In the genomic region with DNA sequence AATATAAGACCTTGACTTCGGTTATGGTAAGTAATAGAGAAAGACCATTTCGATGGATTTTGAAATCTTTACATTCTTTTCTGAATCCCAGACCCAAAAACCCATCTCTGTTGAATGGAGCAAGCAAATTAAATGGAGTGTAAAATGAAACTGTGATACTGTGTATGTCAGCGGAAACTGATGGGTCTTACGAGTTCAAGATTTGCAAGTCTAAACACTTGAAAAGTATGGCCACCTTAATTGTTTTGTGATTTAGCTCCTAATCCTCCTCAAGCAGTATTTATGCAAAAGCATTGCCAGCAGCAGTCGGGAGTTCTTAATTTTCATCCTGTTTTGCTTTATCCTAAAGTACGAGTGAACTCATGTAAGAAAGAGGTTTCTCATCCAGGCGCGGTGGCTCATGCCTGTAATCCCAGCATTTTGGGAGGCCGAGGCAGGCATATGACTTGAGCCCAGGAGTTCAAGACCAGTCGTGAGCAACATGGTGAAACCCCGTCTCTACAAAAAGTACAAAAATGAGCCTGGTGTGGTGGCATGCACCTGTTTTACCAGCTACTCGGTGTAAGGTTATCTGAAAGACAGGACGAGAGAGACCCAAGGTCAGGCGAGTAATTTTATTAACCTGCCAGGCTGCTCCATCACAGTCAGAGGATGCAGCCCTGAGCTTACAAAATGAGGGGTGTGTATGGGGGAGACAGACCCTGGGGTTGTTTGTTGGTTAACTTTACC, we compare ENCODE assay signal across 26 cellular contexts. TPM values are rescaled to one million over a fixed set of nuclear protein-coding genes. Genes with fewer than 3 reads are reported as not detected.
DNase-seq lines count a peak whose midpoint lies in the region; ATAC-seq and TF ChIP-seq lines count a peak whose summit lies in the region.
"Had no signal": no experiment of that assay in that cellular context is flagged by ENCODE, and none has a peak within 500 bp of the region (broad histone marks: within the 10 kb centered on the region; RNA-seq: fewer than 3 reads in every experiment).

No MANE protein-coding gene starts in this region.

- H3K9ac ChIP-seq in DND-41 (ENCODE audit: low read depth, low read length) (no peak overlapping the region), Loucy (ENCODE audit: low read depth, low read length, poor library complexity, severe bottlenecking) (no peak overlapping the region), neuronal stem cell (ENCODE audit: low read depth, low read length, poor library complexity) (no peak overlapping the region)

- no peak overlapping the region for H4K91ac ChIP-seq in neuronal stem cell (ENCODE audit: low read depth, low read length, poor library complexity)

- CTCF ChIA-PET in HEK293T (lab: Yijun Ruan, JAX) = interaction anchor here (0.7 kb wide), 1 partner anchor 38 kb away, joined by 3 read pairs; no protein-coding TSS in a partner anchor

- no peak overlapping the region for H3K18ac ChIP-seq in neuronal stem cell (ENCODE audit: low read length)

- no peak for DNase-seq in DND-41
- DNase-seq in neuronal stem cell (ENCODE audit: low spot score) = no peak
- no peak for DNase-seq in stomach
- DNase-seq in activated naive CD8-positive, alpha-beta T cell treated with anti-CD3 and anti-CD28 coated beads, Interleukin-2, amount 50 U/mL, for 24 hours = no peak
- DNase-seq in NCI-H2196 (lab: John Stamatoyannopoulos, UW; ENCODE audit: unreplicated experiment) = no peak
- no peak for DNase-seq in HEK293T (ENCODE audit: extremely low spot score)
- DNase-seq: activated CD4-positive, alpha-beta T cell treated with anti-CD3 and anti-CD28 coated beads, Interleukin-2, amount 50 U/mL, for 4 hours; activated CD8-positive, alpha-beta memory T cell treated with anti-CD3 and anti-CD28 coated beads, Interleukin-2, amount 50 U/mL, for 4 hours; aorta; Calu3; caudate nucleus; dermis blood vessel endothelial cell; EL; NCI-H1048; NCI-H1930; NCI-H2227 treated with DMSO at 0.1 percent for 48 hours; NCI-H748 treated with DMSO at 0.1 percent for 48 hours; psoas muscle; upper lobe of left lung had no signal

- H3K27ac ChIP-seq in DND-41 (ENCODE audit: low read length) (no peak overlapping the region), neuronal stem cell (replicated peaks; ENCODE audit: low read length) (no peak overlapping the region), stomach (no peak overlapping the region)
- H3K27ac ChIP-seq: C4-2B, neutrophil, psoas muscle, upper lobe of left lung had no signal

- no peak overlapping the region for H3K4ac ChIP-seq in neuronal stem cell (ENCODE audit: low read length)

- no peak overlapping the region for H4K8ac ChIP-seq in neuronal stem cell (ENCODE audit: low read depth, low read length)

- intact Hi-C loops in stomach (cut with DNase I; ENCODE audit: low total_unique reads) = no loop called here

- H2BK5ac ChIP-seq in neuronal stem cell (ENCODE audit: low read length) = no peak overlapping the region

- no peaks in the 10 kb centered on the region for H3K36me3 ChIP-seq in DND-41 (ENCODE audit: insufficient read depth, low read length)
- H3K36me3 ChIP-seq in Loucy (ENCODE audit: insufficient read depth, low read length) = no peaks in the 10 kb centered on the region
- H3K36me3 ChIP-seq in neuronal stem cell (replicated peaks in 1 of 2; ENCODE audit: control insufficient read depth in 2 of 2, insufficient read depth in 2 of 2, low read length in 2 of 2) = no peaks in the 10 kb centered on the region
- H3K36me3 ChIP-seq in stomach = no peaks in the 10 kb centered on the region
- H3K36me3 ChIP-seq: neutrophil, upper lobe of left lung had no signal

- TF ChIP-seq POLR2A in stomach (IDR thresholded peaks at IDR 0.05) = no peak

- no peak overlapping the region for H2BK12ac ChIP-seq in neuronal stem cell (ENCODE audit: low read length)

- POLR2A ChIA-PET in HEK293T (lab: Yijun Ruan, JAX) = interaction anchor here (1.1 to 1.5 kb wide), 2 partner anchors 9 to 20 kb away, joined by 3 to 6 read pairs; partner anchors contain the start of gene UPF2

- H2AK5ac ChIP-seq in neuronal stem cell (ENCODE audit: low read depth, low read length) = no peak overlapping the region

- H3K4me1 Mint-ChIP-seq in brain = peaks cover 9% of the 10 kb centered on the region
- H3K4me1 Mint-ChIP-seq in activated naive CD8-positive, alpha-beta T cell treated with anti-CD3 and anti-CD28 coated beads, Interleukin-2, amount 50 U/mL, for 24 hours = no peaks in the 10 kb centered on the region
- H3K4me1 Mint-ChIP-seq: activated naive CD4-positive, alpha-beta T cell treated with anti-CD3 and anti-CD28 coated beads, Interleukin-2, amount 50 U/mL, for 24 hours had no signal

- no peaks in the 10 kb centered on the region for H3K9me2 ChIP-seq in Loucy (replicated peaks; ENCODE audit: low read depth, low read length)

- no peaks in the 10 kb centered on the region for H3K9me3 ChIP-seq in DND-41 (ENCODE audit: insufficient read depth, low read length, severe bottlenecking)
- no peaks in the 10 kb centered on the region for H3K9me3 ChIP-seq in Loucy (ENCODE audit: insufficient read depth, low read depth, low read length)
- no peaks in the 10 kb centered on the region for H3K9me3 ChIP-seq in neuronal stem cell (replicated peaks in 1 of 2; ENCODE audit: control insufficient read depth in 2 of 2, insufficient read depth in 1 of 2, low read depth in 1 of 2, low read length in 2 of 2)
- no peaks in the 10 kb centered on the region for H3K9me3 ChIP-seq in stomach
- H3K9me3 ChIP-seq: neutrophil, psoas muscle, upper lobe of left lung had no signal

- no peak for TF ChIP-seq EP300 in stomach (IDR thresholded peaks at IDR 0.05)

- no peaks in the 10 kb centered on the region for H3K9me3 Mint-ChIP-seq in brain
- no peaks in the 10 kb centered on the region for H3K9me3 Mint-ChIP-seq in activated naive CD8-positive, alpha-beta T cell treated with anti-CD3 and anti-CD28 coated beads, Interleukin-2, amount 50 U/mL, for 24 hours
- H3K9me3 Mint-ChIP-seq: activated naive CD4-positive, alpha-beta T cell treated with anti-CD3 and anti-CD28 coated beads, Interleukin-2, amount 50 U/mL, for 24 hours; T-helper 2 cell treated with Interferon-gamma antibody and Interleukin-4, amounts not matched to agents 5 μg/mL and 100 μg/mL, for 36 hours had no signal

- H3F3A ChIP-seq in Loucy (ENCODE audit: low read depth) = no peaks in the 10 kb centered on the region

- H3K23ac ChIP-seq in neuronal stem cell (ENCODE audit: low read depth, low read length, poor library complexity) = no peak overlapping the region

- peak overlapping the region in 4 of 5 experiments; percentile 0 to 23 (median 7) for H3K4me3 Mint-ChIP-seq in brain
- no peak overlapping the region for H3K4me3 Mint-ChIP-seq in activated naive CD8-positive, alpha-beta T cell treated with anti-CD3 and anti-CD28 coated beads, Interleukin-2, amount 50 U/mL, for 24 hours
- H3K4me3 Mint-ChIP-seq: activated naive CD4-positive, alpha-beta T cell treated with anti-CD3 and anti-CD28 coated beads, Interleukin-2, amount 50 U/mL, for 24 hours; T-helper 2 cell treated with Interferon-gamma antibody and Interleukin-4, amounts not matched to agents 5 μg/mL and 100 μg/mL, for 36 hours had no signal

- ATAC-seq in DND-41 (ENCODE audit: insufficient read depth, low read depth) = no peak
- no peak for ATAC-seq in activated naive CD8-positive, alpha-beta T cell treated with anti-CD3 and anti-CD28 coated beads, Interleukin-2, amount 50 U/mL, for 24 hours
- ATAC-seq: psoas muscle, SK-N-SH treated with all-trans-retinoic acid at 6 μM for 48 hours had no signal

- H3K79me2 ChIP-seq in DND-41 (ENCODE audit: insufficient read depth, low read length) = no peaks in the 10 kb centered on the region
- H3K79me2 ChIP-seq in Loucy (ENCODE audit: insufficient read depth, low read length) = no peaks in the 10 kb centered on the region

- H3K27me3 Mint-ChIP-seq in brain = peaks cover 5% of the 10 kb centered on the region
- no peaks in the 10 kb centered on the region for H3K27me3 Mint-ChIP-seq in activated naive CD8-positive, alpha-beta T cell treated with anti-CD3 and anti-CD28 coated beads, Interleukin-2, amount 50 U/mL, for 24 hours
- H3K27me3 Mint-ChIP-seq: activated naive CD4-positive, alpha-beta T cell treated with anti-CD3 and anti-CD28 coated beads, Interleukin-2, amount 50 U/mL, for 24 hours had no signal

- peak overlapping the region in 3 of 5 experiments; percentile 1 to 7 (median 6) for H3K27ac Mint-ChIP-seq in brain
- H3K27ac Mint-ChIP-seq in activated naive CD8-positive, alpha-beta T cell treated with anti-CD3 and anti-CD28 coated beads, Interleukin-2, amount 50 U/mL, for 24 hours = no peak overlapping the region
- H3K27ac Mint-ChIP-seq: activated naive CD4-positive, alpha-beta T cell treated with anti-CD3 and anti-CD28 coated beads, Interleukin-2, amount 50 U/mL, for 24 hours; T-helper 2 cell treated with Interferon-gamma antibody and Interleukin-4, amounts not matched to agents 5 μg/mL and 100 μg/mL, for 36 hours had no signal

- H3K4me2 ChIP-seq in DND-41 (ENCODE audit: insufficient read depth, low read length) = no peak overlapping the region
- no peak overlapping the region for H3K4me2 ChIP-seq in Loucy (ENCODE audit: low read depth, low read length, poor library complexity, severe bottlenecking)
- H3K4me2 ChIP-seq in neuronal stem cell (ENCODE audit: insufficient read depth, low read length, poor library complexity, severe bottlenecking) = no peak overlapping the region

- no peaks in the 10 kb centered on the region for H3K36me3 Mint-ChIP-seq in brain
- no peaks in the 10 kb centered on the region for H3K36me3 Mint-ChIP-seq in activated naive CD8-positive, alpha-beta T cell treated with anti-CD3 and anti-CD28 coated beads, Interleukin-2, amount 50 U/mL, for 24 hours (ENCODE audit: low read depth)
- H3K36me3 Mint-ChIP-seq: activated naive CD4-positive, alpha-beta T cell treated with anti-CD3 and anti-CD28 coated beads, Interleukin-2, amount 50 U/mL, for 24 hours had no signal

- H4K20me1 ChIP-seq in DND-41 (ENCODE audit: insufficient read depth, low read length) = no peaks in the 10 kb centered on the region
- no peaks in the 10 kb centered on the region for H4K20me1 ChIP-seq in Loucy (ENCODE audit: insufficient read depth, low read length, poor library complexity, severe bottlenecking)

- H3K27me3 ChIP-seq in DND-41 (ENCODE audit: insufficient read depth, low read length, poor library complexity) (no peaks in the 10 kb centered on the region), Loucy (ENCODE audit: insufficient read depth, low read length, poor library complexity, severe bottlenecking) (no peaks in the 10 kb centered on the region), neuronal stem cell (ENCODE audit: control insufficient read depth in 3 of 3, insufficient read depth in 3 of 3, low read depth in 1 of 3, low read length in 3 of 3) (no peaks in the 10 kb centered on the region), stomach (no peaks in the 10 kb centered on the region)
- H3K27me3 ChIP-seq: neutrophil, upper lobe of left lung had no signal

- H2AFZ ChIP-seq in DND-41 (ENCODE audit: low read depth, low read length) (peak overlapping the region; percentile 10; the same call in 1 of the 2 replicates), Loucy (ENCODE audit: low read length) (peak overlapping the region; percentile 25), neuronal stem cell (ENCODE audit: low read length) (peak overlapping the region; percentile 3)

- H3K79me1 ChIP-seq in neuronal stem cell (ENCODE audit: low read depth, low read length) = no peaks in the 10 kb centered on the region

- TF ChIP-seq CTCF in DND-41 (IDR thresholded peaks at IDR 0.05; ENCODE audit: borderline replicate concordance, extremely low read depth, low read length, poor library complexity, severe bottlenecking) (no peak), Loucy (conservative IDR thresholded peaks at IDR 0.05; ENCODE audit: low read length) (no peak), brain (conservative IDR thresholded peaks at IDR 0.05) (no peak), stomach (IDR thresholded peaks at IDR 0.05) (no peak)

- no peak overlapping the region for H2BK120ac ChIP-seq in neuronal stem cell (ENCODE audit: low read depth, low read length)

- H3K14ac ChIP-seq in neuronal stem cell (ENCODE audit: low read length) = no peak overlapping the region

- H2BK15ac ChIP-seq in neuronal stem cell (ENCODE audit: low read length) = no peak overlapping the region

- H3K4me3 ChIP-seq in DND-41 (ENCODE audit: low read depth in 1 of 2, low read length in 2 of 2) (no peak overlapping the region), Loucy (ENCODE audit: low read length, poor library complexity, severe bottlenecking) (no peak overlapping the region), neuronal stem cell (ENCODE audit: low read length in 2 of 2) (no peak overlapping the region), stomach (peak overlapping the region in 1 of 4 donors; percentile 14)
- H3K4me3 ChIP-seq: psoas muscle, upper lobe of left lung had no signal

- H3K4me1 ChIP-seq in DND-41 (ENCODE audit: insufficient read depth, low read length) (peaks cover 2% of the 10 kb centered on the region), Loucy (ENCODE audit: insufficient read depth, low read length, poor library complexity, severe bottlenecking) (no peaks in the 10 kb centered on the region), neuronal stem cell (ENCODE audit: control insufficient read depth in 2 of 2, insufficient read depth in 1 of 2, low read depth in 1 of 2, low read length in 2 of 2) (no peaks in the 10 kb centered on the region), stomach (no peaks in the 10 kb centered on the region)
- H3K4me1 ChIP-seq: psoas muscle, upper lobe of left lung had no signal

- WGBS in neuronal stem cell (ENCODE audit: extremely low coverage in 2 of 2, insufficient read length in 2 of 2, insufficient replicate concordance in 1 of 2), 2 donors = no CpG with 5 or more reads among the region's 14 CpGs
- 58 to 70% (median 64%) methylated on average over 14 of the region's 14 CpGs for WGBS in stomach, 5 donors

RNA-seq across cellular contexts. Expression of gene DHTKD1, which starts 5.8 kb away (rescaled TPM):
- polyA plus RNA-seq in brain (ENCODE audit: insufficient read depth, low read depth, low replicate concordance) (23.2 TPM), stomach (1 to 10 TPM; 7.1 to 9.8 (median 7.7) TPM)
- polyA plus RNA-seq in neuronal stem cell (2013, experiment 1 of 2) = 17.4 TPM
- polyA plus RNA-seq in neuronal stem cell (2013, experiment 2 of 2) = 18.3 TPM
- 10 to 100 TPM in 3 of 5 donors, 1 to 10 TPM in 2; 6.4 to 98.2 (median 19.0) TPM for total RNA-seq in stomach

RNA-seq across cellular contexts. Expression of gene UPF2, which starts 20.3 kb away (rescaled TPM):
- 9.6 TPM for polyA plus RNA-seq in brain (ENCODE audit: insufficient read depth, low read depth, low replicate concordance)
- 26.1 TPM for polyA plus RNA-seq in neuronal stem cell (2013, experiment 1 of 2)
- polyA plus RNA-seq in neuronal stem cell (2013, experiment 2 of 2) = 28.2 TPM
- total RNA-seq in stomach = 10 to 100 TPM; 14.5 to 23.5 (median 17.5) TPM
- polyA plus RNA-seq in stomach = 10 to 100 TPM in 1 of 3 donors, 1 to 10 TPM in 2; 8.7 to 48.6 (median 9.5) TPM
